In genomic region chr17:80364091-80364691, GRCh38 we compare ENCODE assay signal across 10 cellular contexts. TPM values are rescaled to one million over a fixed set of nuclear protein-coding genes. Genes with fewer than 3 reads are reported as not detected.
DNase-seq lines count a peak whose midpoint lies in the region; ATAC-seq, FAIRE-seq and TF ChIP-seq lines count a peak whose summit lies in the region.
"Had no signal": no experiment of that assay in that cellular context is flagged by ENCODE, and none has a peak within 500 bp of the region (broad histone marks: within the 10 kb centered on the region; RNA-seq: fewer than 3 reads in every experiment).

No MANE protein-coding gene starts in this region.

- intact Hi-C loops in pancreas (cut with DNase I), result no loop called here

- peaks cover 5 to 20% (median 13%) of the 10 kb centered on the region in 3 donors for H3K4me1 ChIP-seq in pancreas

- peaks cover 5 to 46% (median 14%) of the 10 kb centered on the region in 3 donors for H3K36me3 ChIP-seq in pancreas

- H3K4me3 ChIP-seq in pancreas, result no peak overlapping the region
- H3K4me3 ChIP-seq: BLaER1 had no signal

- TF ChIP-seq CTCF in pancreas (IDR thresholded peaks at IDR 0.05), result no peak

- 60 to 77% methylated on average over 29 of the region's 29 CpGs for WGBS in pancreas, 2 donors

- peak; percentile 26 to 29 for DNase-seq in NCI-H2081 (lab: John Stamatoyannopoulos, UW)
- DNase-seq in NCI-H2081 treated with DMSO at 0.1 percent for 48 hours (lab: John Stamatoyannopoulos, UW), result no peak
- DNase-seq in NCI-H345 (lab: John Stamatoyannopoulos, UW), result peak; percentile 89
- DNase-seq in ecto neural progenitor cell (ENCODE audit: low spot score), result peak; percentile 70
- peak in 4 of 6 donors; percentile 31 to 77 (median 59) for DNase-seq in pancreas
- no peak for DNase-seq in T-helper 2 cell
- DNase-seq in NOMO-1 treated with DMSO at 0.1 percent for 48 hours (lab: John Stamatoyannopoulos, UW; ENCODE audit: unreplicated experiment), result no peak
- DNase-seq: stimulated activated CD4-positive, alpha-beta T cell treated with anti-CD3 and anti-CD28 coated beads, Interleukin-15, amount 100 ng/mL, for 24 hours had no signal

- peak overlapping the region in 3 of 4 donors; percentile 10 to 48 (median 44) for H3K27ac ChIP-seq in pancreas
- H3K27ac ChIP-seq: BLaER1 had no signal

- peak; percentile 10 to 41 (median 18) for ATAC-seq in pancreas
- ATAC-seq in GM21717 (IDR thresholded peaks at IDR 0.05; ENCODE audit: unreplicated experiment), result no peak

- FAIRE-seq in pancreas (lab: Jason Lieb, UNC), result no peak

- no peaks in the 10 kb centered on the region for H3K9me3 ChIP-seq in pancreas

- H3K27me3 ChIP-seq in pancreas, result no peaks in the 10 kb centered on the region
- H3K27me3 ChIP-seq: BLaER1 had no signal

RNA-seq across cellular contexts. Expression of gene ENDOV, which starts 50.8 kb away (rescaled TPM):
- total RNA-seq in pancreas, result 10 to 100 TPM in 4 of 6 donors, 1 to 10 TPM in 2; 8.7 to 15.9 (median 11.6) TPM
- polyA plus RNA-seq in pancreas, result 10 to 100 TPM; 16.0 to 20.4 TPM

Comparison
In these comparisons a context has a peak if more than half of its experiments do, and no peak if none do; other contexts are left out.
1. DNase-seq: peak in NCI-H2081 (2 of 2), NCI-H345 (single experiment), ecto neural progenitor cell (single experiment) and pancreas (4 of 6); none in NCI-H2081 treated with DMSO at 0.1 percent for 48 hours (single experiment), T-helper 2 cell (0 of 5) and NOMO-1 treated with DMSO at 0.1 percent for 48 hours (single experiment).